1 cellular context compared by ENCODE assay signal in genomic region chr17:82031885-82032627, GRCh38.
TF ChIP-seq lines count a peak whose summit lies in the region.

No MANE protein-coding gene starts in this region.

TF ChIP-seq in SK-N-SH treated with all-trans-retinoic acid at 6 μM for 48 hours, 23 proteins besides CTCF, POLR2A, EP300 and RAD21 (continued from another document):
- TF ChIP-seq PATZ1 (CRISPR knock-in tag; IDR thresholded peaks at IDR 0.05; ENCODE audit: borderline replicate concordance) = no peak
- TF ChIP-seq ZFP3 (CRISPR knock-in tag; IDR thresholded peaks at IDR 0.05) = no peak
